ENCODE assay signal across 8 cellular contexts in the genomic region with DNA sequence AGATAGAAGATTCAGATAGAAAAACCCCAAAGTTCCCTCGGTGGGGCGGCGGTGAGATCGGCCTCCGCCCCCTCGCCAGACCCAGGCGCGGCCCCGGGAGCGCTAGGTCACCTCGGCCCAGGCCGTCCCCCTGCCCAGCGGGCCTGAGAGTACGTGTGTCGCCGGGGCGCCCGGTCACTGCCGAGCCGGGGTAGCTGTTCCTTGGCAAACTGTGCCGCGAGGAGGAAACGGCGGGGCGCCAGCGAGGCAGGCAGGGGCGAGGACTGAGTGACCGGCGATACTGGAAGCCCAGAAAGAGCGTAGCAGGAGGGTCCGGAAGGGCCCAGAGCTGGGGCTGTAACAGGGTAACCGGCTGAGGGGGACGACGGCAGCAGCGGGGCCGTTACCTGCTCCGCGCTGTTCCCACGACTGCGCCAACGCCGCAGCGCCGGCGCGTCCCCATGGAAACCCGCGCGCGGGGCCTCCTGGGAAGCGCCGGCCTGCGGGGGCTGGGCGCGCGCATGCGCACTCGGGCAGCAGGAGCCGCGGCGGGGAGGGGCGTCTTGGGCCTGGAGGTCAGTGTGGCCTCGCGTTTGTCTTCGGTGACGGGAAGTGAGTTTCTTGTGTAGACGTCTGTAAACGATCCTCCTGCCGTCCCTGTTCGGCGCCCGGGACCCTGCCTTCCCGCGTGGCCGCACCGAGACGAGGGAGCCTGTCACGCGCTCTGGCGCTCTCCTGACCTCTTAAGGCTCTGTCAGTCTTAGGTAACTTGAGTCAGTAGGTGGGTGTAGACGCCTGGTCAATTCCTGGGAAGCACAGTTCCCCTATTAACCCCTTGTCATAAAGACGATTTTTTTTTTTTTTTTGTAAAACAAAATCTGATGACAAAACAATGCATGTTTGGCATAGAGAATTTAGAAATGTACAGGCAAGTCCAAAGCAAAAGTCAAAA. TPM values are rescaled to one million over a fixed set of nuclear protein-coding genes. Genes with fewer than 3 reads are reported as not detected.
DNase-seq lines count a peak whose midpoint lies in the region; ATAC-seq and TF ChIP-seq lines count a peak whose summit lies in the region.

LCA5L (minus strand) TSS at position 440 of the 931 bp plus-strand sequence. CDS start 17,285 bp downstream, outside the sequence.

- no peak within 1 kb of the TSS for H4K8ac ChIP-seq in H9 (replicated peaks; ENCODE audit: insufficient read length, low read depth, low read length)
- H4K8ac ChIP-seq in neuronal stem cell (ENCODE audit: low read depth, low read length), result no peak within 1 kb of the TSS

- no peaks in the 10 kb centered on the region for H3K36me3 Mint-ChIP-seq in H9 (ENCODE audit: insufficient read depth in 1 of 3, low read depth in 3 of 3)

- no peak within 1 kb of the TSS for H3K23ac ChIP-seq in H9 (ENCODE audit: insufficient read length, low read depth, low read length)
- H3K23ac ChIP-seq in neuronal stem cell (ENCODE audit: low read depth, low read length, poor library complexity), result peak within 1 kb of the TSS; percentile 97

- H3K56ac ChIP-seq in H9 (ENCODE audit: insufficient read length, low read depth, low read length), result no peak within 1 kb of the TSS

- H3K27ac ChIP-seq in H9 (ENCODE audit: insufficient read length, low read depth, low read length), result no peak within 1 kb of the TSS
- peak within 1 kb of the TSS; percentile 75 for H3K27ac ChIP-seq in foreskin keratinocyte
- peak within 1 kb of the TSS; percentile 95 for H3K27ac ChIP-seq in neuronal stem cell (replicated peaks; ENCODE audit: low read length)
- peak within 1 kb of the TSS; percentile 96 for H3K27ac ChIP-seq in subcutaneous abdominal adipose tissue (ENCODE audit: low read depth, low read length)

- H3K36me3 ChIP-seq in Loucy (ENCODE audit: insufficient read depth, low read length) (no peaks in the 10 kb centered on the region), neuronal stem cell (replicated peaks in 1 of 2; ENCODE audit: control insufficient read depth in 2 of 2, insufficient read depth in 2 of 2, low read length in 2 of 2) (no peaks in the 10 kb centered on the region), subcutaneous abdominal adipose tissue (ENCODE audit: control insufficient read depth in 5 of 5, insufficient read depth in 5 of 5, low read length in 5 of 5) (no peaks in the 10 kb centered on the region)

- H2AFZ ChIP-seq in H9 (ENCODE audit: low read length) (peak within 1 kb of the TSS; percentile 3), Loucy (ENCODE audit: low read length) (peak within 1 kb of the TSS; percentile 97), neuronal stem cell (ENCODE audit: low read length) (peak within 1 kb of the TSS; percentile 93)

- no peak within 1 kb of the TSS for H2AK5ac ChIP-seq in H9 (ENCODE audit: insufficient read length, low read length)
- H2AK5ac ChIP-seq in neuronal stem cell (ENCODE audit: low read depth, low read length), result peak within 1 kb of the TSS; percentile 69

- H3K4me3 ChIP-seq in Loucy (ENCODE audit: low read length, poor library complexity, severe bottlenecking) (peak within 1 kb of the TSS; percentile 79), neuronal stem cell (ENCODE audit: low read length in 2 of 2) (peak within 1 kb of the TSS; percentile 73 to 88), subcutaneous abdominal adipose tissue (ENCODE audit: low read depth in 1 of 5, low read length in 5 of 5) (peak within 1 kb of the TSS; percentile 73 to 93 (median 88))

- H3K9me3 ChIP-seq in H9 (ENCODE audit: control insufficient read depth, low read depth, low read length), result no peaks in the 10 kb centered on the region
- no peaks in the 10 kb centered on the region for H3K9me3 ChIP-seq in Loucy (ENCODE audit: insufficient read depth, low read depth, low read length)
- H3K9me3 ChIP-seq in neuronal stem cell (replicated peaks in 1 of 2; ENCODE audit: control insufficient read depth in 2 of 2, insufficient read depth in 1 of 2, low read depth in 1 of 2, low read length in 2 of 2), result no peaks in the 10 kb centered on the region
- H3K9me3 ChIP-seq in subcutaneous abdominal adipose tissue (ENCODE audit: control insufficient read depth in 5 of 5, low read length in 5 of 5), result no peaks in the 10 kb centered on the region

- H3K4me1 Mint-ChIP-seq in H9, result peaks cover 14 to 33% of the 10 kb centered on the region in 2 experiments

- no peaks in the 10 kb centered on the region for H3F3A ChIP-seq in Loucy (ENCODE audit: low read depth)

- H3K18ac ChIP-seq in H9 (ENCODE audit: insufficient read length, low read depth, low read length), result no peak within 1 kb of the TSS
- peak within 1 kb of the TSS; percentile 96 for H3K18ac ChIP-seq in neuronal stem cell (ENCODE audit: low read length)

- H2BK120ac ChIP-seq in H9 (ENCODE audit: low read depth, low read length, poor library complexity, severe bottlenecking) (no peak within 1 kb of the TSS), neuronal stem cell (ENCODE audit: low read depth, low read length) (no peak within 1 kb of the TSS)

- H3K27me3 Mint-ChIP-seq in H9 (ENCODE audit: low read depth), result peaks cover 23% of the 10 kb centered on the region

- H3K4ac ChIP-seq in H9 (ENCODE audit: low read depth, low read length), result no peak within 1 kb of the TSS
- no peak within 1 kb of the TSS for H3K4ac ChIP-seq in neuronal stem cell (ENCODE audit: low read length)

- no peaks in the 10 kb centered on the region for H3K79me1 ChIP-seq in H9 (ENCODE audit: insufficient read depth, low read depth, low read length, poor library complexity, severe bottlenecking)
- H3K79me1 ChIP-seq in neuronal stem cell (ENCODE audit: low read depth, low read length), result no peaks in the 10 kb centered on the region

- H3K23me2 ChIP-seq in H9 (ENCODE audit: insufficient read length, low read depth, low read length, poor library complexity, severe bottlenecking), result peaks cover 9% of the 10 kb centered on the region

- no peaks in the 10 kb centered on the region; a peak in 1 of 5 replicates for H3K9me3 Mint-ChIP-seq in H9

- H3K27ac Mint-ChIP-seq in H9, result peak within 1 kb of the TSS; percentile 2 to 96 (median 70)

- H2BK5ac ChIP-seq in H9 (ENCODE audit: insufficient read length, low read length) (no peak within 1 kb of the TSS), neuronal stem cell (ENCODE audit: low read length) (peak within 1 kb of the TSS; percentile 77)

- peak within 1 kb of the TSS; percentile 19 for H3K14ac ChIP-seq in H9 (ENCODE audit: insufficient read depth, low read length)
- peak within 1 kb of the TSS; percentile 66 for H3K14ac ChIP-seq in neuronal stem cell (ENCODE audit: low read length)

- H3K4me1 ChIP-seq in H9 (ENCODE audit: insufficient read depth, low read length) (no peaks in the 10 kb centered on the region), Loucy (ENCODE audit: insufficient read depth, low read length, poor library complexity, severe bottlenecking) (peaks cover 20% of the 10 kb centered on the region), foreskin keratinocyte (peaks cover 11% of the 10 kb centered on the region), neuronal stem cell (ENCODE audit: control insufficient read depth in 2 of 2, insufficient read depth in 1 of 2, low read depth in 1 of 2, low read length in 2 of 2) (peaks cover 11 to 13% of the 10 kb centered on the region in 2 donors), subcutaneous abdominal adipose tissue (ENCODE audit: control insufficient read depth in 5 of 5, insufficient read depth in 5 of 5, low read length in 5 of 5) (peaks cover 4 to 23% (median 20%) of the 10 kb centered on the region in 5 donors)

- no peak within 1 kb of the TSS for H2BK20ac ChIP-seq in H9 (ENCODE audit: low read depth, low read length, poor library complexity, severe bottlenecking)

- H4K5ac ChIP-seq in H9 (ENCODE audit: insufficient read length, low read depth, low read length), result no peak within 1 kb of the TSS

- no peak within 1 kb of the TSS for H3T11ph ChIP-seq in H9 (ENCODE audit: low read length)

- H3K4me3 Mint-ChIP-seq in H9, result peak within 1 kb of the TSS; percentile 86 to 92

- no peaks in the 10 kb centered on the region for H3K27me3 ChIP-seq in H9 (ENCODE audit: insufficient read depth, low read length)
- H3K27me3 ChIP-seq in Loucy (ENCODE audit: insufficient read depth, low read length, poor library complexity, severe bottlenecking), result peaks cover 8% of the 10 kb centered on the region
- H3K27me3 ChIP-seq in foreskin keratinocyte, result peaks cover 5% of the 10 kb centered on the region
- peaks cover 0 to 2% (median 0%) of the 10 kb centered on the region in 3 experiments for H3K27me3 ChIP-seq in neuronal stem cell (ENCODE audit: control insufficient read depth in 3 of 3, insufficient read depth in 3 of 3, low read depth in 1 of 3, low read length in 3 of 3)
- H3K27me3 ChIP-seq in subcutaneous abdominal adipose tissue (ENCODE audit: control insufficient read depth in 5 of 5, insufficient read depth in 4 of 5, low read length in 5 of 5), result no peaks in the 10 kb centered on the region

- H4K91ac ChIP-seq in H9 (ENCODE audit: insufficient read length, low read depth, low read length), result no peak within 1 kb of the TSS
- H4K91ac ChIP-seq in neuronal stem cell (ENCODE audit: low read depth, low read length, poor library complexity), result no peak within 1 kb of the TSS

- H3K4me2 ChIP-seq in H9 (ENCODE audit: insufficient read depth, insufficient read length, low read length) (peak within 1 kb of the TSS; percentile 55), Loucy (ENCODE audit: low read depth, low read length, poor library complexity, severe bottlenecking) (peak within 1 kb of the TSS; percentile 78), neuronal stem cell (ENCODE audit: insufficient read depth, low read length, poor library complexity, severe bottlenecking) (peak within 1 kb of the TSS; percentile 82)

- no peak within 1 kb of the TSS for H2BK15ac ChIP-seq in H9 (ENCODE audit: low read depth, low read length)
- H2BK15ac ChIP-seq in neuronal stem cell (ENCODE audit: low read length), result peak within 1 kb of the TSS; percentile 87

- no CpG with 5 or more reads among the region's 82 CpGs for WGBS in H9 (ENCODE audit: extremely low coverage, insufficient read length, low lambda C conversion rate)
- WGBS in neuronal stem cell (ENCODE audit: extremely low coverage in 2 of 2, insufficient read length in 2 of 2, insufficient replicate concordance in 1 of 2), 2 donors, result no CpG with 5 or more reads among the region's 82 CpGs

- H3K9ac ChIP-seq in H9 (ENCODE audit: extremely low read depth, insufficient read length, low read length) (peak within 1 kb of the TSS; percentile 54), Loucy (ENCODE audit: low read depth, low read length, poor library complexity, severe bottlenecking) (peak within 1 kb of the TSS; percentile 77), neuronal stem cell (ENCODE audit: low read depth, low read length, poor library complexity) (peak within 1 kb of the TSS; percentile 97), subcutaneous abdominal adipose tissue (ENCODE audit: low read length in 5 of 5) (peak within 1 kb of the TSS; percentile 83 to 95 (median 91))

- DNase-seq in GF-D8 (lab: John Stamatoyannopoulos, UW), result peak; percentile 89
- DNase-seq in H9, result peak; percentile 95
- DNase-seq in SHP77 (lab: John Stamatoyannopoulos, UW), result peak; percentile 80 to 87
- peak; percentile 90 for DNase-seq in activated gamma-delta T cell treated with Interleukin-2 at 50 U/mL for 16 hours
- DNase-seq in foreskin keratinocyte, result peak; percentile 54 to 73
- DNase-seq in neuronal stem cell (ENCODE audit: low spot score), result peak; percentile 93

- H4K20me1 ChIP-seq in H9 (ENCODE audit: control insufficient read depth, insufficient read depth, insufficient read length) (no peaks in the 10 kb centered on the region), Loucy (ENCODE audit: insufficient read depth, low read length, poor library complexity, severe bottlenecking) (no peaks in the 10 kb centered on the region)

- TF ChIP-seq CTCF in H9 (conservative IDR thresholded peaks at IDR 0.05) (no peak), Loucy (conservative IDR thresholded peaks at IDR 0.05; ENCODE audit: low read length) (0 out of 2 replicates have a peak, but pooled peaks have one; percentile 4), foreskin keratinocyte (conservative IDR thresholded peaks at IDR 0.05) (peak; percentile 15)

- ATAC-seq in foreskin keratinocyte, result peak; percentile 91

- H2BK12ac ChIP-seq in H9 (ENCODE audit: insufficient read length, low read depth, low read length), result no peak within 1 kb of the TSS
- no peak within 1 kb of the TSS for H2BK12ac ChIP-seq in neuronal stem cell (ENCODE audit: low read length)

- no peaks in the 10 kb centered on the region for H3K9me2 ChIP-seq in Loucy (replicated peaks; ENCODE audit: low read depth, low read length)

- H3K79me2 ChIP-seq in H9 (ENCODE audit: insufficient read depth, low read length) (no peaks in the 10 kb centered on the region), Loucy (ENCODE audit: insufficient read depth, low read length) (no peaks in the 10 kb centered on the region)

RNA-seq across cellular contexts. Expression of gene LCA5L, which starts in this region (rescaled TPM):
- total RNA-seq in H9 (2021) (0.46 and 0.50 TPM in 2 replicates), foreskin keratinocyte (0.42 and 0.61 TPM in 2 replicates)
- 0.27 and 0.35 TPM in 2 replicates for polyA plus RNA-seq in foreskin keratinocyte
- 1.1 TPM for polyA plus RNA-seq in neuronal stem cell (2013, experiment 1 of 2)
- polyA plus RNA-seq in neuronal stem cell (2013, experiment 2 of 2), result 1.1 TPM

Comparison
In these comparisons a context has a peak if more than half of its experiments do, and no peak if none do; other contexts are left out.
1. Peak in DNase-seq, H3K9ac ChIP-seq and H3K4me2 ChIP-seq in H9; RNA of the gene not detected or under 1 TPM.
2. Peak in DNase-seq, ATAC-seq and H3K27ac ChIP-seq in foreskin keratinocyte; RNA of the gene not detected or under 1 TPM.
3. H2AFZ ChIP-seq: peak in every context shown above with its lines; median percentile 97 in Loucy; 93 in neuronal stem cell; 3 in H9.